In genomic region chr2:231677632-231678104, GRCh38 we compare ENCODE assay signal across 1 cellular context.
TF ChIP-seq lines count a peak whose summit lies in the region.

No MANE protein-coding gene starts in this region.

TF ChIP-seq in K562, 482 proteins besides CTCF, POLR2A, EP300 and RAD21 (continued from another document):
- TF ChIP-seq MEF2A (IDR thresholded peaks at IDR 0.05; ENCODE audit: control insufficient read depth, low read depth, low read length) = no peak
- no peak for TF ChIP-seq ESRRA (IDR thresholded peaks at IDR 0.05; ENCODE audit: borderline replicate concordance, low read depth)
- TF ChIP-seq ZNF175 (CRISPR knock-in tag; IDR thresholded peaks at IDR 0.05; ENCODE audit: low read depth) = no peak
- TF ChIP-seq KLF16 (IDR thresholded peaks at IDR 0.05) = 0 out of 2 replicates have a peak, but pooled peaks have one; percentile 25
- TF ChIP-seq ZNF707 (CRISPR knock-in tag; conservative IDR thresholded peaks at IDR 0.05) = no peak
- TF ChIP-seq ETV1 (tag; conservative IDR thresholded peaks at IDR 0.05; ENCODE audit: low read depth) = 0 out of 2 replicates have a peak, but pooled peaks have one; percentile 9
- 0 out of 2 replicates have a peak, but pooled peaks have one; percentile 45 for TF ChIP-seq ARID2 (IDR thresholded peaks at IDR 0.05)
- peak; percentile 99 for TF ChIP-seq ZNF24 (IDR thresholded peaks at IDR 0.05)
- 0 out of 2 replicates have a peak, but pooled peaks have one; percentile 16 for TF ChIP-seq PHF21A (IDR thresholded peaks at IDR 0.05; ENCODE audit: borderline replicate concordance, low read depth)
- 0 out of 2 replicates have a peak, but pooled peaks have one; percentile 74 for TF ChIP-seq XRCC5 (IDR thresholded peaks at IDR 0.05; ENCODE audit: low read depth, low read length)
- 0 out of 2 replicates have a peak, but pooled peaks have one; percentile 2 for TF ChIP-seq CREM (IDR thresholded peaks at IDR 0.05; ENCODE audit: low read depth)
TF ChIP-seq in K562: peak in this region for 15.
